ENCODE assay signal across 1 cellular context in the genomic region with DNA sequence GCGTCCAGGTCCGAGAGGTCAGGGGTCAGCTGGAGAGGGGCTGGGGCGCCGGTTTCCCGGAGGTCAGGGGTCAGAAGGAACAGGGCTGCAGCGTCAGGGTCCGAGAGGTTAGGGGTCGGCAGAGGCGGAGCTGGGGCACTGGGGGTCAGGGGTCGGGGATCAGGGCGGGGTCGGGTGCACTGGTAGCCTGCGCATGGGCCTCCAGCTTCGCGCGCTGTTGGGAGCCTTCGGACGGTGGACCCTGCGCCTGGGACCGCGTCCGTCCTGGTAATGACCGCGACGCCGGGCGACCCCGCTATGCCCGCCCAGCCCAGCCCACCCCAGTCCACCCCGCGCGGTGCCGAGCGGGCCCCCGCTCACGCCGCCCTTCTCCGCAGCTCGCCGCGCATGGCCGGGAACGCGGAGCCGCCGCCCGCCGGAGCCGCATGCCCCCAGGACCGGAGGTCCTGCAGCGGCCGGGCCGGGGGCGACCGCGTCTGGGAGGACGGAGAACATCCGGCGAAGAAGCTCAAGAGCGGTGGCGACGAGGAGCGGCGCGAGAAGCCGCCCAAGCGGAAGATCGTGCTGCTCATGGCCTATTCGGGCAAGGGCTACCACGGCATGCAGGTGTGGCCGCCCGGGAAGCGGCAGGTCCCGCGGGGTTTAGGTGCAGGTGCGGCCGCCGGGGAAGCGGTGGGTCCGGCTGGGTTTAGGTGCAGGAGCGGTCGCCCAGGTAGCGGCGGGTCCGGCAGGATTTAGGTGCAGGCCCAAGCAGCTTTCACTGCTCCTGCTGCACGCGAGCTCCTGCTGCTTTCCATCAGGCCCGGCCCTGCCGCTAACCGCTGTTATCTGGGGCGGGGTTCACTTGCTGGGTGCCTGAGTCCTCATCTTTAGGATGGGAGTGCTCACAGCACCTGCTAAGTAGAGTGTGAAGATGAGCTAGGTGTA.
TF ChIP-seq lines count a peak whose summit lies in the region.

No MANE protein-coding gene starts in this region.

TF ChIP-seq in neural cell, 6 proteins besides CTCF, POLR2A, EP300 and RAD21 (continued from another document):
- TF ChIP-seq REST (IDR thresholded peaks at IDR 0.05; ENCODE audit: borderline replicate concordance) (no peak), MXI1 (conservative IDR thresholded peaks at IDR 0.05; ENCODE audit: poor library complexity, severe bottlenecking) (no peak)
TF ChIP-seq in neural cell: peak in this region for 0.
